ENCODE assay signal across 35 cellular contexts in genomic region chr16:1727651-1728624, GRCh38.
"Had no signal": no experiment of that assay in that cellular context is flagged by ENCODE, and none has a peak within 500 bp of the region (broad histone marks: within the 10 kb centered on the region; RNA-seq: fewer than 3 reads in every experiment).

No MANE protein-coding gene starts in this region.

- H3K27ac Mint-ChIP-seq: activated CD4-positive, alpha-beta memory T cell treated with anti-CD3 and anti-CD28 coated beads for 36 hours; nephron; stimulated activated memory B cell treated with anti-CD40 and anti-IgM and Interleukin-4, amounts not matched to agents 10 μg/mL and 1 μg/mL and 100 μg/mL, for 72 hours had no signal

- ATAC-seq: activated CD4-positive, CD25-positive, alpha-beta regulatory T cell treated with anti-CD3 and anti-CD28 coated beads, Interleukin-2, amount 50 U/mL, for 24 hours; body of pancreas; effector memory CD8-positive, alpha-beta T cell; foreskin keratinocyte; heart right ventricle; left lobe of liver; lower lobe of right lung; pancreas; stimulated activated memory B cell treated with anti-CD40 and anti-IgM and Interleukin-4, amounts not matched to agents 10 μg/mL and 1 μg/mL and 100 μg/mL, for 72 hours; stimulated activated naive CD8-positive, alpha-beta T cell treated with anti-CD3 and anti-CD28 coated beads, Interleukin-15, amount 100 ng/mL, for 72 hours had no signal

- H3K27ac ChIP-seq: body of pancreas, esophagus muscularis mucosa, foreskin keratinocyte, heart right ventricle, lower lobe of right lung, pancreas, prostate gland, sigmoid colon, upper lobe of left lung, VCaP had no signal

- DNase-seq: activated CD4-positive, alpha-beta memory T cell treated with anti-CD3 and anti-CD28 coated beads for 36 hours; activated CD4-positive, alpha-beta T cell treated with anti-CD3 and anti-CD28 coated beads for 48 hours; activated CD8-positive, alpha-beta memory T cell treated with anti-CD3 and anti-CD28 coated beads, Interleukin-2, amount 50 U/mL, for 4 hours; activated gamma-delta T cell; activated T-cell treated with anti-CD3 and anti-CD28 coated beads, Interleukin-2, amount 50 U/mL, for 24 hours; aorta; body of pancreas; effector memory CD8-positive, alpha-beta T cell; foreskin keratinocyte; heart right ventricle; kidney glomerular epithelial cell; lower lobe of right lung; mesendoderm; pancreas; retina; sigmoid colon; stimulated activated CD4-positive, alpha-beta T cell treated with anti-CD3 and anti-CD28 coated beads, Interleukin-1b, Interleukin-23, amount 100 ng/mL, for 48 hours; stimulated activated CD4-positive, alpha-beta T cell treated with anti-CD3 and anti-CD28 coated beads, Interleukin-4, amount 100 ng/mL, for 4 hours; stimulated activated CD8-positive, alpha-beta memory T cell treated with anti-CD3 and anti-CD28 coated beads, Interleukin-4, amount 100 ng/mL, for 48 hours; stimulated activated naive CD8-positive, alpha-beta T cell treated with anti-CD3 and anti-CD28 coated beads, Interleukin-15, amount 100 ng/mL, for 72 hours; substantia nigra; SW 1271; T-helper 9 cell had no signal

- H3K9me3 Mint-ChIP-seq: activated CD4-positive, alpha-beta memory T cell treated with anti-CD3 and anti-CD28 coated beads for 36 hours; activated T-cell treated with anti-CD3 and anti-CD28 coated beads, Interleukin-2, amount 50 U/mL, for 24 hours; effector memory CD8-positive, alpha-beta T cell; nephron; stimulated activated memory B cell treated with anti-CD40 and anti-IgM and Interleukin-4, amounts not matched to agents 10 μg/mL and 1 μg/mL and 100 μg/mL, for 72 hours; stimulated activated naive CD8-positive, alpha-beta T cell treated with anti-CD3 and anti-CD28 coated beads, Interleukin-15, amount 100 ng/mL, for 72 hours; T-helper 1 cell treated with Interleukin-12 subunit alpha and Interleukin-12 subunit beta and Interleukin-4 antibody, amounts not matched to agents 30 μg/mL and 1 μg/mL, for 36 hours had no signal

- H3K4me2 ChIP-seq: smooth muscle cell had no signal

- H3K9me3 ChIP-seq: adrenal gland, body of pancreas, esophagus muscularis mucosa, heart right ventricle, lower lobe of right lung, pancreas, prostate gland, sigmoid colon, upper lobe of left lung had no signal

- H3K4me3 ChIP-seq: adrenal gland, body of pancreas, esophagus muscularis mucosa, heart right ventricle, lower lobe of right lung, pancreas, prostate gland, sigmoid colon, smooth muscle cell, upper lobe of left lung had no signal

- H3K4me1 ChIP-seq: prostate gland had no signal

- H3K4me3 Mint-ChIP-seq: activated CD4-positive, alpha-beta memory T cell treated with anti-CD3 and anti-CD28 coated beads for 36 hours; activated naive CD8-positive, alpha-beta T cell; activated T-cell treated with anti-CD3 and anti-CD28 coated beads, Interleukin-2, amount 50 U/mL, for 24 hours; effector memory CD8-positive, alpha-beta T cell; nephron; stimulated activated memory B cell treated with anti-CD40 and anti-IgM and Interleukin-4, amounts not matched to agents 10 μg/mL and 1 μg/mL and 100 μg/mL, for 72 hours; stimulated activated naive CD8-positive, alpha-beta T cell treated with anti-CD3 and anti-CD28 coated beads, Interleukin-15, amount 100 ng/mL, for 72 hours; T-helper 1 cell treated with Interleukin-12 subunit alpha and Interleukin-12 subunit beta and Interleukin-4 antibody, amounts not matched to agents 30 μg/mL and 1 μg/mL, for 36 hours had no signal

- H3K27me3 Mint-ChIP-seq: activated CD4-positive, alpha-beta memory T cell treated with anti-CD3 and anti-CD28 coated beads for 36 hours; activated naive CD8-positive, alpha-beta T cell; activated T-cell treated with anti-CD3 and anti-CD28 coated beads, Interleukin-2, amount 50 U/mL, for 24 hours; effector memory CD8-positive, alpha-beta T cell; stimulated activated memory B cell treated with anti-CD40 and anti-IgM and Interleukin-4, amounts not matched to agents 10 μg/mL and 1 μg/mL and 100 μg/mL, for 72 hours; stimulated activated naive CD8-positive, alpha-beta T cell treated with anti-CD3 and anti-CD28 coated beads, Interleukin-15, amount 100 ng/mL, for 72 hours had no signal

- H3K27me3 ChIP-seq: adrenal gland, body of pancreas, esophagus muscularis mucosa, foreskin keratinocyte, heart right ventricle, pancreas, sigmoid colon, upper lobe of left lung had no signal
